Comparison of ENCODE assay signal across 9 cellular contexts in genomic region chr3:129313415-129313982, GRCh38. TPM values are rescaled to one million over a fixed set of nuclear protein-coding genes. Genes with fewer than 3 reads are reported as not detected.
DNase-seq lines count a peak whose midpoint lies in the region; ATAC-seq and TF ChIP-seq lines count a peak whose summit lies in the region.
"Had no signal": no experiment of that assay in that cellular context is flagged by ENCODE, and none has a peak within 500 bp of the region (broad histone marks: within the 10 kb centered on the region; RNA-seq: fewer than 3 reads in every experiment).

No MANE protein-coding gene starts in this region.

- H4K91ac ChIP-seq in H9 (ENCODE audit: insufficient read length, low read depth, low read length) = no peak overlapping the region

- no peak for ATAC-seq in GM21447 (IDR thresholded peaks at IDR 0.05; ENCODE audit: unreplicated experiment)
- no peak for ATAC-seq in GM18517 (IDR thresholded peaks at IDR 0.05; ENCODE audit: unreplicated experiment)

- peaks cover under 1 to 5% (median 3%) of the 10 kb centered on the region in 3 experiments; a peak in 3 of 7 replicates for H3K36me3 Mint-ChIP-seq in H9 (ENCODE audit: insufficient read depth in 1 of 3, low read depth in 3 of 3)

- H3K4me1 ChIP-seq in H9 (ENCODE audit: insufficient read depth, low read length) (no peaks in the 10 kb centered on the region), ascending aorta (peaks cover 5 to 18% of the 10 kb centered on the region in 2 donors), muscle layer of colon (ENCODE audit: insufficient read depth, low read length) (peaks cover 17% of the 10 kb centered on the region)

- peaks cover 4% of the 10 kb centered on the region for H3K23me2 ChIP-seq in H9 (ENCODE audit: insufficient read length, low read depth, low read length, poor library complexity, severe bottlenecking)

- H3K36me3 ChIP-seq in ascending aorta (no peaks in the 10 kb centered on the region), muscle layer of colon (ENCODE audit: insufficient read depth, low read length) (no peaks in the 10 kb centered on the region)

- H3T11ph ChIP-seq in H9 (ENCODE audit: low read length) = no peak overlapping the region

- DNase-seq in AG08396 (ENCODE audit: low spot score) (peak; percentile 10), H9 (no peak), ascending aorta (ENCODE audit: low spot score in 2 of 2) (no peak), occipital lobe (lab: John Stamatoyannopoulos, UW) (no peak), HK-2 (ENCODE audit: unreplicated experiment) (no peak)
- DNase-seq: NCI-H187 had no signal

- peaks cover 3% of the 10 kb centered on the region; the same call in 1 of the 2 replicates for H3K27me3 Mint-ChIP-seq in H9 (ENCODE audit: low read depth)

- no peak overlapping the region for H3K18ac ChIP-seq in H9 (ENCODE audit: insufficient read length, low read depth, low read length)

- H4K5ac ChIP-seq in H9 (ENCODE audit: insufficient read length, low read depth, low read length) = no peak overlapping the region

- no peak overlapping the region for H2BK20ac ChIP-seq in H9 (ENCODE audit: low read depth, low read length, poor library complexity, severe bottlenecking)

- no peaks in the 10 kb centered on the region for H3K79me1 ChIP-seq in H9 (ENCODE audit: insufficient read depth, low read depth, low read length, poor library complexity, severe bottlenecking)

- H4K8ac ChIP-seq in H9 (replicated peaks; ENCODE audit: insufficient read length, low read depth, low read length) = no peak overlapping the region

- no peaks in the 10 kb centered on the region; a peak in 2 of 5 replicates for H3K9me3 Mint-ChIP-seq in H9

- H3K79me2 ChIP-seq in H9 (ENCODE audit: insufficient read depth, low read length) = no peaks in the 10 kb centered on the region

- H3K9me3 ChIP-seq in H9 (ENCODE audit: control insufficient read depth, low read depth, low read length) (no peaks in the 10 kb centered on the region), ascending aorta (no peaks in the 10 kb centered on the region), muscle layer of colon (ENCODE audit: low read length) (no peaks in the 10 kb centered on the region)

- H3K4me3 ChIP-seq in ascending aorta (peak overlapping the region in 1 of 2 donors; percentile 87), muscle layer of colon (ENCODE audit: low read depth in 1 of 2, low read length in 2 of 2) (peak overlapping the region in 1 of 2 donors; percentile 85)

- H3K56ac ChIP-seq in H9 (ENCODE audit: insufficient read length, low read depth, low read length) = no peak overlapping the region

- no peak overlapping the region for H2BK5ac ChIP-seq in H9 (ENCODE audit: insufficient read length, low read length)

- no peak overlapping the region for H2AFZ ChIP-seq in H9 (ENCODE audit: low read length)

- H3K4ac ChIP-seq in H9 (ENCODE audit: low read depth, low read length) = no peak overlapping the region

- no peaks in the 10 kb centered on the region for H3K27me3 ChIP-seq in H9 (ENCODE audit: insufficient read depth, low read length)
- H3K27me3 ChIP-seq in ascending aorta = no peaks in the 10 kb centered on the region
- H3K27me3 ChIP-seq in muscle layer of colon (ENCODE audit: control insufficient read depth in 1 of 2, insufficient read depth in 2 of 2, low read length in 2 of 2) = no peaks in the 10 kb centered on the region

- intact Hi-C loops in ascending aorta (cut with DNase I) = no loop called here

- H3K23ac ChIP-seq in H9 (ENCODE audit: insufficient read length, low read depth, low read length) = no peak overlapping the region

- H3K9ac ChIP-seq in H9 (ENCODE audit: extremely low read depth, insufficient read length, low read length) = no peak overlapping the region
- H3K9ac ChIP-seq in muscle layer of colon (ENCODE audit: low read length) = peak overlapping the region; percentile 64

- H2BK12ac ChIP-seq in H9 (ENCODE audit: insufficient read length, low read depth, low read length) = no peak overlapping the region

- H3K4me2 ChIP-seq in H9 (ENCODE audit: insufficient read depth, insufficient read length, low read length) = peak overlapping the region; percentile 74

- no peak for TF ChIP-seq CTCF in H9 (conservative IDR thresholded peaks at IDR 0.05)
- TF ChIP-seq CTCF in ascending aorta (IDR thresholded peaks at IDR 0.05) = no peak

- H3K14ac ChIP-seq in H9 (ENCODE audit: insufficient read depth, low read length) = no peak overlapping the region

- peaks cover 11 to 20% of the 10 kb centered on the region in 2 experiments for H3K4me1 Mint-ChIP-seq in H9

- no peak overlapping the region for H2BK120ac ChIP-seq in H9 (ENCODE audit: low read depth, low read length, poor library complexity, severe bottlenecking)

- no peaks in the 10 kb centered on the region for H4K20me1 ChIP-seq in H9 (ENCODE audit: control insufficient read depth, insufficient read depth, insufficient read length)

- peak overlapping the region; percentile 83 to 90; a peak in 4 of 5 replicates for H3K4me3 Mint-ChIP-seq in H9

- no CpG with 5 or more reads among the region's 1 CpG for WGBS in H9 (ENCODE audit: extremely low coverage, insufficient read length, low lambda C conversion rate)

- H3K27ac ChIP-seq in H9 (ENCODE audit: insufficient read length, low read depth, low read length) = no peak overlapping the region
- peak overlapping the region; percentile 89 to 90 for H3K27ac ChIP-seq in ascending aorta
- H3K27ac ChIP-seq in muscle layer of colon (ENCODE audit: low read depth, low read length) = no peak overlapping the region

- H2BK15ac ChIP-seq in H9 (ENCODE audit: low read depth, low read length) = no peak overlapping the region

- no peak overlapping the region for H2AK5ac ChIP-seq in H9 (ENCODE audit: insufficient read length, low read length)

- peak overlapping the region in 1 of 3 experiments; percentile 78; a peak in 3 of 7 replicates for H3K27ac Mint-ChIP-seq in H9

RNA-seq across cellular contexts. Expression of gene HMCES, which starts 34.8 kb away (rescaled TPM):
- 51.2 and 52.4 TPM in 2 replicates for total RNA-seq in H9 (2021)
- total RNA-seq in ascending aorta = 11.2 TPM
- 17.0 TPM for total RNA-seq in occipital lobe

Comparison
In these comparisons a context has a peak if more than half of its experiments do, and no peak if none do; other contexts are left out.
1. H3K27ac ChIP-seq: peak in ascending aorta (2 of 2); none in H9 (single experiment) and muscle layer of colon (single experiment).